23 cellular contexts compared by ENCODE assay signal in genomic region chr15:61910839-61911369, GRCh38.
"Had no signal": no experiment of that assay in that cellular context is flagged by ENCODE, and none has a peak within 500 bp of the region (broad histone marks: within the 10 kb centered on the region; RNA-seq: fewer than 3 reads in every experiment).

No MANE protein-coding gene starts in this region.

- H3K9me3 Mint-ChIP-seq: activated CD4-positive, alpha-beta T cell treated with anti-CD3 and anti-CD28 coated beads, Interleukin-2, amount 10 ng/mL, durations not matched to agents 24 days and 14 days; activated naive CD4-positive, alpha-beta T cell treated with anti-CD3 and anti-CD28 coated beads, Interleukin-2, amount 50 U/mL, for 24 hours; dendritic cell treated with granulocyte-macrophage colony-stimulating factor and Interleukin-4, amounts not matched to agents 40 ng/mL and 50 ng/mL, for 4 days; mesothelial cell of epicardium; nephron; stimulated activated memory B cell treated with anti-CD40 and anti-IgM and Interleukin-4, amounts not matched to agents 10 μg/mL and 1 μg/mL and 100 μg/mL, for 72 hours; T-helper 1 cell treated with Interleukin-12 subunit alpha and Interleukin-12 subunit beta and Interleukin-4 antibody, amounts not matched to agents 30 μg/mL and 1 μg/mL, for 36 hours had no signal

- H3K4me1 Mint-ChIP-seq: activated CD4-positive, alpha-beta T cell treated with anti-CD3 and anti-CD28 coated beads, Interleukin-2, amount 10 ng/mL, durations not matched to agents 24 days and 14 days; mesothelial cell of epicardium; nephron; stimulated activated memory B cell treated with anti-CD40 and anti-IgM and Interleukin-4, amounts not matched to agents 10 μg/mL and 1 μg/mL and 100 μg/mL, for 72 hours had no signal

- H3K4me3 Mint-ChIP-seq: activated CD4-positive, alpha-beta T cell treated with anti-CD3 and anti-CD28 coated beads, Interleukin-2, amount 10 ng/mL, durations not matched to agents 24 days and 14 days; activated naive CD4-positive, alpha-beta T cell treated with anti-CD3 and anti-CD28 coated beads, Interleukin-2, amount 50 U/mL, for 24 hours; dendritic cell treated with granulocyte-macrophage colony-stimulating factor and Interleukin-4, amounts not matched to agents 40 ng/mL and 50 ng/mL, for 4 days; mesothelial cell of epicardium; nephron; stimulated activated memory B cell treated with anti-CD40 and anti-IgM and Interleukin-4, amounts not matched to agents 10 μg/mL and 1 μg/mL and 100 μg/mL, for 72 hours; T-helper 1 cell treated with Interleukin-12 subunit alpha and Interleukin-12 subunit beta and Interleukin-4 antibody, amounts not matched to agents 30 μg/mL and 1 μg/mL, for 36 hours had no signal

- H3K4me3 ChIP-seq: right lobe of liver, skin epidermis, stomach, suprapubic skin, tibial nerve had no signal

- H3K27ac ChIP-seq: foreskin keratinocyte, right lobe of liver, skin epidermis, stomach, suprapubic skin, tibial nerve had no signal

- H3K9me3 ChIP-seq: right lobe of liver, stomach, suprapubic skin, tibial nerve had no signal

- ATAC-seq: foreskin keratinocyte; left lobe of liver; right lobe of liver; stimulated activated memory B cell treated with anti-CD40 and anti-IgM and Interleukin-4, amounts not matched to agents 10 μg/mL and 1 μg/mL and 100 μg/mL, for 72 hours had no signal

- H3K27me3 ChIP-seq: foreskin keratinocyte, right lobe of liver, stomach, suprapubic skin, tibial nerve had no signal

- H3K27ac Mint-ChIP-seq: activated CD4-positive, alpha-beta T cell treated with anti-CD3 and anti-CD28 coated beads, Interleukin-2, amount 10 ng/mL, durations not matched to agents 24 days and 14 days; activated naive CD4-positive, alpha-beta T cell treated with anti-CD3 and anti-CD28 coated beads, Interleukin-2, amount 50 U/mL, for 24 hours; dendritic cell treated with granulocyte-macrophage colony-stimulating factor and Interleukin-4, amounts not matched to agents 40 ng/mL and 50 ng/mL, for 4 days; mesothelial cell of epicardium; nephron; stimulated activated memory B cell treated with anti-CD40 and anti-IgM and Interleukin-4, amounts not matched to agents 10 μg/mL and 1 μg/mL and 100 μg/mL, for 72 hours; T-helper 1 cell treated with Interleukin-12 subunit alpha and Interleukin-12 subunit beta and Interleukin-4 antibody, amounts not matched to agents 30 μg/mL and 1 μg/mL, for 36 hours had no signal

- H3K27me3 Mint-ChIP-seq: activated CD4-positive, alpha-beta T cell treated with anti-CD3 and anti-CD28 coated beads, Interleukin-2, amount 10 ng/mL, durations not matched to agents 24 days and 14 days; activated naive CD4-positive, alpha-beta T cell treated with anti-CD3 and anti-CD28 coated beads, Interleukin-2, amount 50 U/mL, for 24 hours; dendritic cell treated with granulocyte-macrophage colony-stimulating factor and Interleukin-4, amounts not matched to agents 40 ng/mL and 50 ng/mL, for 4 days; stimulated activated memory B cell treated with anti-CD40 and anti-IgM and Interleukin-4, amounts not matched to agents 10 μg/mL and 1 μg/mL and 100 μg/mL, for 72 hours had no signal

- H3K4me1 ChIP-seq: foreskin keratinocyte, suprapubic skin, tibial nerve had no signal

- DNase-seq: activated CD4-positive, alpha-beta T cell treated with anti-CD3 and anti-CD28 coated beads, Interleukin-2, amount 10 ng/mL, durations not matched to agents 24 days and 14 days; activated CD4-positive, CD25-positive, alpha-beta regulatory T cell; activated gamma-delta T cell treated with Interleukin-2 at 50 U/mL for 16 hours; activated T-cell treated with anti-CD3 and anti-CD28 coated beads, Interleukin-2, amount 50 U/mL, for 1 hour; cerebellar nuclear complex; effector CD4-positive, alpha-beta T cell; foreskin keratinocyte; nucleus accumbens; posterior cingulate gyrus; right lobe of liver; stimulated activated CD4-positive, alpha-beta T cell treated with anti-CD3 and anti-CD28 coated beads, Interleukin-2, amount 100 ng/mL, for 24 hours; stomach; T1000 had no signal
